In genomic region chr9:94514722-94515121, GRCh38 we compare ENCODE assay signal across 29 cellular contexts. TPM values are rescaled to one million over a fixed set of nuclear protein-coding genes. Genes with fewer than 3 reads are reported as not detected.
"Had no signal": no experiment of that assay in that cellular context is flagged by ENCODE, and none has a peak within 500 bp of the region (broad histone marks: within the 10 kb centered on the region; RNA-seq: fewer than 3 reads in every experiment).

No MANE protein-coding gene starts in this region.

- H3K27me3 ChIP-seq: ascending aorta, breast epithelium, esophagus squamous epithelium, gastroesophageal sphincter had no signal

- H3K4me1 Mint-ChIP-seq: activated CD4-positive, alpha-beta memory T cell treated with anti-CD3 and anti-CD28 coated beads, Interleukin-2, amount 10 ng/mL, durations not matched to agents 7 days and 5 days; activated CD4-positive, alpha-beta T cell treated with anti-CD3 and anti-CD28 coated beads, Interleukin-2, amount 10 ng/mL, durations not matched to agents 7 days and 5 days; activated naive CD4-positive, alpha-beta T cell treated with anti-CD3 and anti-CD28 coated beads, Interleukin-2, amount 10 ng/mL, durations not matched to agents 7 days and 5 days; activated naive CD8-positive, alpha-beta T cell treated with anti-CD3 and anti-CD28 coated beads, Interleukin-2, amount 10 ng/mL, durations not matched to agents 7 days and 5 days; central memory CD8-positive, alpha-beta T cell had no signal

- H3K27me3 Mint-ChIP-seq: brain had no signal

- H3K27ac ChIP-seq: ascending aorta, breast epithelium, epithelial cell of prostate, esophagus squamous epithelium, gastroesophageal sphincter had no signal

- H3K9me3 Mint-ChIP-seq: activated CD4-positive, alpha-beta memory T cell treated with anti-CD3 and anti-CD28 coated beads, Interleukin-2, amount 10 ng/mL, durations not matched to agents 7 days and 5 days; activated CD4-positive, alpha-beta T cell treated with anti-CD3 and anti-CD28 coated beads, Interleukin-2, amount 10 ng/mL, durations not matched to agents 7 days and 5 days; activated naive CD4-positive, alpha-beta T cell treated with anti-CD3 and anti-CD28 coated beads, Interleukin-2, amount 10 ng/mL, durations not matched to agents 7 days and 5 days; activated naive CD4-positive, alpha-beta T cell treated with anti-CD3 and anti-CD28 coated beads, Interleukin-2, amount 50 U/mL, for 72 hours; activated T-cell treated with anti-CD3 and anti-CD28 coated beads, Interleukin-2, amount 50 U/mL, for 24 hours; activated T-cell treated with anti-CD3 and anti-CD28 coated beads, Interleukin-2, amount 50 U/mL, for 72 hours; central memory CD8-positive, alpha-beta T cell had no signal

- H3K36me3 ChIP-seq: ascending aorta, breast epithelium, esophagus squamous epithelium, gastroesophageal sphincter had no signal

- H3K4me3 ChIP-seq: ascending aorta, breast epithelium, esophagus squamous epithelium, gastroesophageal sphincter had no signal

- H3K27ac Mint-ChIP-seq: activated CD4-positive, alpha-beta memory T cell treated with anti-CD3 and anti-CD28 coated beads, Interleukin-2, amount 10 ng/mL, durations not matched to agents 7 days and 5 days; activated CD4-positive, alpha-beta T cell treated with anti-CD3 and anti-CD28 coated beads, Interleukin-2, amount 10 ng/mL, durations not matched to agents 7 days and 5 days; activated naive CD4-positive, alpha-beta T cell treated with anti-CD3 and anti-CD28 coated beads, Interleukin-2, amount 10 ng/mL, durations not matched to agents 7 days and 5 days; activated naive CD4-positive, alpha-beta T cell treated with anti-CD3 and anti-CD28 coated beads, Interleukin-2, amount 50 U/mL, for 72 hours; activated naive CD8-positive, alpha-beta T cell treated with anti-CD3 and anti-CD28 coated beads, Interleukin-2, amount 10 ng/mL, durations not matched to agents 7 days and 5 days; activated T-cell treated with anti-CD3 and anti-CD28 coated beads, Interleukin-2, amount 50 U/mL, for 24 hours; activated T-cell treated with anti-CD3 and anti-CD28 coated beads, Interleukin-2, amount 50 U/mL, for 72 hours; brain had no signal

- H3K4me1 ChIP-seq: ascending aorta, breast epithelium, esophagus squamous epithelium, gastroesophageal sphincter had no signal

- H3K4me3 Mint-ChIP-seq: activated CD4-positive, alpha-beta memory T cell treated with anti-CD3 and anti-CD28 coated beads, Interleukin-2, amount 10 ng/mL, durations not matched to agents 7 days and 5 days; activated CD4-positive, alpha-beta T cell treated with anti-CD3 and anti-CD28 coated beads, Interleukin-2, amount 10 ng/mL, durations not matched to agents 7 days and 5 days; activated naive CD4-positive, alpha-beta T cell treated with anti-CD3 and anti-CD28 coated beads, Interleukin-2, amount 10 ng/mL, durations not matched to agents 7 days and 5 days; activated naive CD8-positive, alpha-beta T cell treated with anti-CD3 and anti-CD28 coated beads, Interleukin-2, amount 10 ng/mL, durations not matched to agents 7 days and 5 days; activated T-cell treated with anti-CD3 and anti-CD28 coated beads, Interleukin-2, amount 50 U/mL, for 24 hours; activated T-cell treated with anti-CD3 and anti-CD28 coated beads, Interleukin-2, amount 50 U/mL, for 72 hours; brain; central memory CD8-positive, alpha-beta T cell had no signal

- H3K36me3 Mint-ChIP-seq: activated naive CD4-positive, alpha-beta T cell treated with anti-CD3 and anti-CD28 coated beads, Interleukin-2, amount 10 ng/mL, durations not matched to agents 7 days and 5 days; activated naive CD4-positive, alpha-beta T cell treated with anti-CD3 and anti-CD28 coated beads, Interleukin-2, amount 50 U/mL, for 72 hours; activated naive CD8-positive, alpha-beta T cell treated with anti-CD3 and anti-CD28 coated beads, Interleukin-2, amount 10 ng/mL, durations not matched to agents 7 days and 5 days had no signal

- ATAC-seq: activated naive CD4-positive, alpha-beta T cell treated with anti-CD3 and anti-CD28 coated beads, Interleukin-2, amount 50 U/mL, for 72 hours; activated T-cell treated with anti-CD3 and anti-CD28 coated beads, Interleukin-2, amount 50 U/mL, for 72 hours; gastroesophageal sphincter had no signal

- H3K9me3 ChIP-seq: ascending aorta, breast epithelium, esophagus squamous epithelium, gastroesophageal sphincter had no signal

- DNase-seq: activated CD4-positive, alpha-beta memory T cell treated with anti-CD3 and anti-CD28 coated beads, Interleukin-2, amount 10 ng/mL, durations not matched to agents 7 days and 5 days; activated CD4-positive, alpha-beta T cell treated with anti-CD3 and anti-CD28 coated beads for 1 hour; activated CD4-positive, alpha-beta T cell treated with anti-CD3 and anti-CD28 coated beads for 4 hours; activated CD4-positive, alpha-beta T cell treated with anti-CD3 and anti-CD28 coated beads, Interleukin-2, amount 10 ng/mL, durations not matched to agents 7 days and 5 days; activated CD4-positive, alpha-beta T cell treated with anti-CD3 and anti-CD28 coated beads, Interleukin-2, amount 50 U/mL, for 4 hours; activated CD8-positive, alpha-beta memory T cell treated with anti-CD3 and anti-CD28 coated beads, Interleukin-2, amount 50 U/mL, for 48 hours; activated gamma-delta T cell; activated naive CD4-positive, alpha-beta T cell; activated naive CD4-positive, alpha-beta T cell treated with anti-CD3 and anti-CD28 coated beads, Interleukin-2, amount 10 ng/mL, durations not matched to agents 7 days and 5 days; activated naive CD8-positive, alpha-beta T cell treated with anti-CD3 and anti-CD28 coated beads, Interleukin-2, amount 10 ng/mL, durations not matched to agents 7 days and 5 days; activated T-cell treated with anti-CD3 and anti-CD28 coated beads for 4 hours; activated T-cell treated with anti-CD3 and anti-CD28 coated beads, Interleukin-2, amount 50 U/mL, for 24 hours; activated T-cell treated with anti-CD3 and anti-CD28 coated beads, Interleukin-2, amount 50 U/mL, for 72 hours; effector CD8-positive, alpha-beta T cell; esophagus squamous epithelium; foreskin melanocyte; T-helper 2 cell had no signal

RNA-seq across cellular contexts. Expression of gene PCAT7, which starts 40.2 kb away (rescaled TPM):
- total RNA-seq: activated CD4-positive, alpha-beta memory T cell treated with anti-CD3 and anti-CD28 coated beads, Interleukin-2, amount 10 ng/mL, durations not matched to agents 7 days and 5 days; activated CD4-positive, alpha-beta T cell treated with anti-CD3 and anti-CD28 coated beads, Interleukin-2, amount 10 ng/mL, durations not matched to agents 7 days and 5 days; activated naive CD4-positive, alpha-beta T cell treated with anti-CD3 and anti-CD28 coated beads, Interleukin-2, amount 50 U/mL, for 72 hours; activated naive CD8-positive, alpha-beta T cell treated with anti-CD3 and anti-CD28 coated beads, Interleukin-2, amount 10 ng/mL, durations not matched to agents 7 days and 5 days; activated T-cell treated with anti-CD3 and anti-CD28 coated beads, Interleukin-2, amount 50 U/mL, for 72 hours; ascending aorta; cerebellum; dermis microvascular lymphatic vessel endothelial cell; endothelial cell of umbilical vein; esophagus squamous epithelium; gastroesophageal sphincter; glomerular endothelial cell; T-helper 1 cell treated with Interleukin-12 subunit alpha and Interleukin-12 subunit beta and Interleukin-4 antibody, amounts not matched to agents 30 ng/mL and 1 ng/mL, for 36 hours had no signal
- polyA plus RNA-seq: endothelial cell of umbilical vein had no signal
